In the genomic region with DNA sequence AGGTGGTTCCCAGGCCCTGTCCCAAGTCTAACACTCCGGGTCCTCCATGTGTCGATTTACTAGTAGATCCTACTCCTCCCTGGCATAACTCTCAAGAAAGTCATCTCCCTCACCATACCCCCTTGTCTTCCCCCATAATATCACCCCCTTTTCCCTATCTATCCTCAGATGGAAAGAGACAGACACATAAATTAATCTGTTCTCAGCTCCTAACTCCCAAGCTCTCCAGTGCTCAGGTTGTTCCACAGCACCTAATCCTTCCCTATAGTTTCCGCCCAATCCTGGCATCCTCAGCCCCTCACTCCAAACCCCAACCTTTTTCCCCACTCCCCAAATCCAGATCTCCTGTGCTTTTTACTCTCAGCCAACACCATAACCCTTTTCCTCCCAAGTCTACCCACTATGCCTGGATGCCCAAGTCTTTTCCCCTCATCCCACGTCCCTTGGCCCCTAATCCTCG, we compare ENCODE assay signal across 7 cellular contexts. TPM values are rescaled to one million over a fixed set of nuclear protein-coding genes. Genes with fewer than 3 reads are reported as not detected.
DNase-seq lines count a peak whose midpoint lies in the region; ATAC-seq lines count a peak whose summit lies in the region.

No MANE protein-coding gene starts in this region.

- CTCF ChIA-PET in activated CD4-positive, alpha-beta memory T cell treated with anti-CD3 and anti-CD28 coated beads, Interleukin-2, amount 10 ng/mL, durations not matched to agents 7 days and 5 days (lab: Charles Lee): interaction anchor here (1.1 to 2.0 kb wide), 5 partner anchors 20 to 510 kb away, joined by 3 to 11 read pairs (median 3); a partner anchor contains a TSS

- no peaks in the 10 kb centered on the region for H3K4me1 ChIP-seq in HUES48 (ENCODE audit: control insufficient read depth, insufficient read depth, low read length)

- DNase-seq in activated CD4-positive, alpha-beta memory T cell treated with anti-CD3 and anti-CD28 coated beads, Interleukin-2, amount 10 ng/mL, durations not matched to agents 7 days and 5 days: no peak
- DNase-seq in SIG-M5 treated with dmso at 0.1 percent for 504 hours (lab: John Stamatoyannopoulos, UW; ENCODE audit: unreplicated experiment) (no peak), GM19240 (ENCODE audit: insufficient read length, low spot score) (no peak), NCI-H2171 (lab: John Stamatoyannopoulos, UW) (no peak)

- peaks cover 24% of the 10 kb centered on the region for H3K36me3 Mint-ChIP-seq in activated CD4-positive, alpha-beta memory T cell treated with anti-CD3 and anti-CD28 coated beads, Interleukin-2, amount 10 ng/mL, durations not matched to agents 7 days and 5 days (ENCODE audit: low read depth)
- H3K36me3 Mint-ChIP-seq in stimulated activated memory B cell treated with anti-CD40 and anti-IgM and Interleukin-4, amounts not matched to agents 10 μg/mL and 1 μg/mL and 100 μg/mL, for 72 hours: peaks cover 14% of the 10 kb centered on the region

- H3K9ac ChIP-seq in HUES48 (ENCODE audit: low read depth, low read length): peak overlapping the region; percentile 80; the same call in 1 of the 2 replicates

- no peak for ATAC-seq in stimulated activated memory B cell treated with anti-CD40 and anti-IgM and Interleukin-4, amounts not matched to agents 10 μg/mL and 1 μg/mL and 100 μg/mL, for 72 hours

- no peaks in the 10 kb centered on the region for H3K27me3 ChIP-seq in HUES48 (ENCODE audit: control insufficient read depth, insufficient read depth, low read length)

- POLR2A ChIA-PET in activated CD4-positive, alpha-beta memory T cell treated with anti-CD3 and anti-CD28 coated beads, Interleukin-2, amount 10 ng/mL, durations not matched to agents 7 days and 5 days (lab: Charles Lee): interaction anchor here (0.8 to 5.1 kb wide), 11 partner anchors 11 to 192 kb away, joined by 3 to 66 read pairs (median 7); a partner anchor contains a TSS

- H3K27ac Mint-ChIP-seq in activated CD4-positive, alpha-beta memory T cell treated with anti-CD3 and anti-CD28 coated beads, Interleukin-2, amount 10 ng/mL, durations not matched to agents 7 days and 5 days: peak overlapping the region; percentile 69
- peak overlapping the region; percentile 92 for H3K27ac Mint-ChIP-seq in stimulated activated memory B cell treated with anti-CD40 and anti-IgM and Interleukin-4, amounts not matched to agents 10 μg/mL and 1 μg/mL and 100 μg/mL, for 72 hours

- H3K27ac ChIP-seq in HUES48 (ENCODE audit: low read depth, low read length): peak overlapping the region; percentile 88

- no peaks in the 10 kb centered on the region for H3K27me3 Mint-ChIP-seq in activated CD4-positive, alpha-beta memory T cell treated with anti-CD3 and anti-CD28 coated beads, Interleukin-2, amount 10 ng/mL, durations not matched to agents 7 days and 5 days
- H3K27me3 Mint-ChIP-seq in stimulated activated memory B cell treated with anti-CD40 and anti-IgM and Interleukin-4, amounts not matched to agents 10 μg/mL and 1 μg/mL and 100 μg/mL, for 72 hours: no peaks in the 10 kb centered on the region

- H3K36me3 ChIP-seq in HUES48 (ENCODE audit: control insufficient read depth, insufficient read depth, low read length): peaks cover 2% of the 10 kb centered on the region; the same call in 1 of the 2 replicates

- H3K4me3 ChIP-seq in HUES48 (ENCODE audit: low read depth, low read length): peak overlapping the region; percentile 89
- H3K4me3 ChIP-seq in iPS-11a (ENCODE audit: low read depth, low read length): peak overlapping the region; percentile 94

- H3K9me3 ChIP-seq in HUES48 (ENCODE audit: control insufficient read depth, insufficient read depth, low read length): no peaks in the 10 kb centered on the region

- H3K4me1 Mint-ChIP-seq in activated CD4-positive, alpha-beta memory T cell treated with anti-CD3 and anti-CD28 coated beads, Interleukin-2, amount 10 ng/mL, durations not matched to agents 7 days and 5 days: peaks cover 48% of the 10 kb centered on the region
- H3K4me1 Mint-ChIP-seq in stimulated activated memory B cell treated with anti-CD40 and anti-IgM and Interleukin-4, amounts not matched to agents 10 μg/mL and 1 μg/mL and 100 μg/mL, for 72 hours: peaks cover 39% of the 10 kb centered on the region

- peak overlapping the region; percentile 88 for H3K4me3 Mint-ChIP-seq in activated CD4-positive, alpha-beta memory T cell treated with anti-CD3 and anti-CD28 coated beads, Interleukin-2, amount 10 ng/mL, durations not matched to agents 7 days and 5 days
- H3K4me3 Mint-ChIP-seq in stimulated activated memory B cell treated with anti-CD40 and anti-IgM and Interleukin-4, amounts not matched to agents 10 μg/mL and 1 μg/mL and 100 μg/mL, for 72 hours: peak overlapping the region; percentile 88

- H3K9me3 Mint-ChIP-seq in activated CD4-positive, alpha-beta memory T cell treated with anti-CD3 and anti-CD28 coated beads, Interleukin-2, amount 10 ng/mL, durations not matched to agents 7 days and 5 days: no peaks in the 10 kb centered on the region
- H3K9me3 Mint-ChIP-seq in stimulated activated memory B cell treated with anti-CD40 and anti-IgM and Interleukin-4, amounts not matched to agents 10 μg/mL and 1 μg/mL and 100 μg/mL, for 72 hours: no peaks in the 10 kb centered on the region

RNA-seq across cellular contexts. Expression of a gene that starts 0.8 kb away (rescaled TPM):
- 10 to 100 TPM; 85.3 to 86.6 TPM for total RNA-seq in activated CD4-positive, alpha-beta memory T cell treated with anti-CD3 and anti-CD28 coated beads, Interleukin-2, amount 10 ng/mL, durations not matched to agents 7 days and 5 days
